In the genomic region with DNA sequence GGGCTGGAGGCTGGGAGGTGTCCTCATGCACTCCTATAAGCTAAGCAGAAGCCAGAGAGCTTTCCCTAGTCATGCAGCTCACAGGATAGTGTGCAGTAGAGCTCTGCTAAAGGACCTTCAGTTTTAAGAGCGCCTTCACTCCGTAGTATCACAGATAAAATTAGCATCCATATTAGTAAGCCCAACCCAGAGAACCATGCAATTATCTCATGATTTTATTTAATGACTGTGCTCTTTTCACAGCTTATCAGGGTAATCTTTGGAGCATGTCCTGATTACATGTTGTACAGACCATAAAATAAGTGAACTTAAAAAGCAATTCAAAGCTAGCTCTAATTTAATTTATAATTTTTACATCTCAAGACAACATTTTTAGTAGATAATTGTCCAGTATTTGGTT, we compare ENCODE assay signal across 20 cellular contexts.
"Had no signal": no experiment of that assay in that cellular context is flagged by ENCODE, and none has a peak within 500 bp of the region (broad histone marks: within the 10 kb centered on the region; RNA-seq: fewer than 3 reads in every experiment).

No MANE protein-coding gene starts in this region.

- H3K4me1 Mint-ChIP-seq: activated CD4-positive, alpha-beta T cell treated with anti-CD3 and anti-CD28 coated beads, Interleukin-2, amount 10 ng/mL, durations not matched to agents 24 days and 14 days; stimulated activated memory B cell treated with anti-CD40 and anti-IgM and Interleukin-4, amounts not matched to agents 10 μg/mL and 1 μg/mL and 100 μg/mL, for 72 hours had no signal

- H3K27me3 ChIP-seq: dorsolateral prefrontal cortex, hepatocyte, right atrium auricular region, vagina had no signal

- ATAC-seq: activated CD8-positive, alpha-beta T cell treated with anti-CD3 and anti-CD28 coated beads, Interleukin-2, amount 10 ng/mL, durations not matched to agents 7 days and 5 days; activated naive CD4-positive, alpha-beta T cell treated with anti-CD3 and anti-CD28 coated beads, Interleukin-2, amount 50 U/mL, for 72 hours; esophagus mucosa; left lung; naive thymus-derived CD8-positive, alpha-beta T cell; stimulated activated memory B cell treated with anti-CD40 and anti-IgM and Interleukin-4, amounts not matched to agents 10 μg/mL and 1 μg/mL and 100 μg/mL, for 72 hours; WTC11 had no signal

- H3K4me2 ChIP-seq: hepatocyte had no signal

- H3K36me3 ChIP-seq: left lung, right atrium auricular region, vagina had no signal

- H3K9me3 ChIP-seq: left lung, right atrium auricular region, vagina had no signal

- H3K4me3 Mint-ChIP-seq: activated CD4-positive, alpha-beta T cell treated with anti-CD3 and anti-CD28 coated beads, Interleukin-2, amount 10 ng/mL, durations not matched to agents 24 days and 14 days; activated CD8-positive, alpha-beta T cell treated with anti-CD3 and anti-CD28 coated beads, Interleukin-2, amount 10 ng/mL, durations not matched to agents 7 days and 5 days; naive thymus-derived CD8-positive, alpha-beta T cell; stimulated activated memory B cell treated with anti-CD40 and anti-IgM and Interleukin-4, amounts not matched to agents 10 μg/mL and 1 μg/mL and 100 μg/mL, for 72 hours; WTC11 had no signal

- H3K27ac ChIP-seq: dorsolateral prefrontal cortex, hepatocyte, left lung, right atrium auricular region, vagina had no signal

- H3K4me3 ChIP-seq: dorsolateral prefrontal cortex, hepatocyte, left lung, right atrium auricular region, vagina had no signal

- H3K36me3 Mint-ChIP-seq: activated naive CD4-positive, alpha-beta T cell treated with anti-CD3 and anti-CD28 coated beads, Interleukin-2, amount 50 U/mL, for 72 hours; naive thymus-derived CD8-positive, alpha-beta T cell; stimulated activated memory B cell treated with anti-CD40 and anti-IgM and Interleukin-4, amounts not matched to agents 10 μg/mL and 1 μg/mL and 100 μg/mL, for 72 hours; WTC11 had no signal

- H2AFZ ChIP-seq: hepatocyte had no signal

- DNase-seq: activated CD4-positive, alpha-beta T cell treated with anti-CD3 and anti-CD28 coated beads, Interleukin-2, amount 10 ng/mL, durations not matched to agents 24 days and 14 days; activated CD8-positive, alpha-beta memory T cell treated with anti-CD3 and anti-CD28 coated beads, Interleukin-2, amount 50 U/mL, for 4 hours; activated CD8-positive, alpha-beta T cell treated with anti-CD3 and anti-CD28 coated beads, Interleukin-2, amount 10 ng/mL, durations not matched to agents 7 days and 5 days; activated effector memory CD4-positive, alpha-beta T cell treated with anti-CD3 and anti-CD28 coated beads, Interleukin-2, amount 50 U/mL, for 16 hours; activated T-cell treated with anti-CD3 and anti-CD28 coated beads, Interleukin-2, amount 50 U/mL, for 48 hours; dorsolateral prefrontal cortex; kidney; left lung; mammary epithelial cell; naive thymus-derived CD8-positive, alpha-beta T cell; nucleus accumbens; posterior cingulate gyrus; stimulated activated CD4-positive, alpha-beta T cell treated with anti-CD3 and anti-CD28 coated beads, Interleukin-2, amount 100 ng/mL, for 48 hours had no signal

- H3K27ac Mint-ChIP-seq: activated CD4-positive, alpha-beta T cell treated with anti-CD3 and anti-CD28 coated beads, Interleukin-2, amount 10 ng/mL, durations not matched to agents 24 days and 14 days; activated CD8-positive, alpha-beta T cell treated with anti-CD3 and anti-CD28 coated beads, Interleukin-2, amount 10 ng/mL, durations not matched to agents 7 days and 5 days; activated naive CD4-positive, alpha-beta T cell treated with anti-CD3 and anti-CD28 coated beads, Interleukin-2, amount 50 U/mL, for 72 hours; stimulated activated memory B cell treated with anti-CD40 and anti-IgM and Interleukin-4, amounts not matched to agents 10 μg/mL and 1 μg/mL and 100 μg/mL, for 72 hours had no signal

- H3K9me3 Mint-ChIP-seq: activated CD4-positive, alpha-beta T cell treated with anti-CD3 and anti-CD28 coated beads, Interleukin-2, amount 10 ng/mL, durations not matched to agents 24 days and 14 days; activated naive CD4-positive, alpha-beta T cell treated with anti-CD3 and anti-CD28 coated beads, Interleukin-2, amount 50 U/mL, for 72 hours; naive thymus-derived CD8-positive, alpha-beta T cell; WTC11 had no signal

- H3K4me1 ChIP-seq: vagina had no signal
